ENCODE assay signal across 26 cellular contexts in genomic region chr5:132657676-132658382, GRCh38. TPM values are rescaled to one million over a fixed set of nuclear protein-coding genes. Genes with fewer than 3 reads are reported as not detected.
DNase-seq lines count a peak whose midpoint lies in the region; ATAC-seq and TF ChIP-seq lines count a peak whose summit lies in the region.
"Had no signal": no experiment of that assay in that cellular context is flagged by ENCODE, and none has a peak within 500 bp of the region (broad histone marks: within the 10 kb centered on the region; RNA-seq: fewer than 3 reads in every experiment).

Gene IL13 (plus strand): TSS chr5:132658173. CDS start chr5:132658187, 14 bp downstream.

- no peak within 1 kb of the TSS for H2BK12ac ChIP-seq in H9 (ENCODE audit: insufficient read length, low read depth, low read length)

- TF ChIP-seq CTCF in H9 (conservative IDR thresholded peaks at IDR 0.05) = no peak
- TF ChIP-seq CTCF in hepatocyte (IDR thresholded peaks at IDR 0.05; ENCODE audit: poor library complexity) = no peak

- no peak within 1 kb of the TSS for H2AK5ac ChIP-seq in H9 (ENCODE audit: insufficient read length, low read length)

- H3K4me3 Mint-ChIP-seq in H9 = no peak within 1 kb of the TSS; a peak in 1 of 5 replicates
- H3K4me3 Mint-ChIP-seq in T-helper 17 cell = peak within 1 kb of the TSS; percentile 70
- H3K4me3 Mint-ChIP-seq in stimulated activated effector memory CD8-positive, alpha-beta T cell treated with anti-CD3 and anti-CD28 coated beads, Interleukin-12 subunit alpha, Interleukin-12 subunit beta, amount 100 ng/mL, for 72 hours = peak within 1 kb of the TSS; percentile 69

- WGBS in H9 (ENCODE audit: extremely low coverage, insufficient read length, low lambda C conversion rate) = no CpG with 5 or more reads among the region's 12 CpGs
- WGBS in hepatocyte (ENCODE audit: low lambda C conversion rate, missing lambda C conversion rate) = 94% methylated on average over 12 of the region's 12 CpGs

- H3K27me3 ChIP-seq in H9 (ENCODE audit: insufficient read depth, low read length) = peaks cover 6% of the 10 kb centered on the region; the same call in 1 of the 2 replicates
- no peaks in the 10 kb centered on the region for H3K27me3 ChIP-seq in adipocyte (replicated peaks; ENCODE audit: control insufficient read depth, insufficient read depth, low read length)
- H3K27me3 ChIP-seq in hepatocyte = peaks cover 31% of the 10 kb centered on the region
- H3K27me3 ChIP-seq: SJSA1 had no signal

- H3K36me3 ChIP-seq in adipocyte (ENCODE audit: control insufficient read depth, insufficient read depth, low read length, severe bottlenecking) (no peaks in the 10 kb centered on the region), hepatocyte (replicated peaks; ENCODE audit: insufficient read depth, low read depth) (no peaks in the 10 kb centered on the region)
- H3K36me3 ChIP-seq: SJSA1, tibial artery had no signal

- DNase-seq in H9 (no peak), T-helper 17 cell (no peak), adipocyte (ENCODE audit: low read depth) (no peak), cerebellum (ENCODE audit: low spot score) (no peak), hepatocyte (ENCODE audit: low spot score) (no peak), NCI-H146 treated with DMSO at 0.1 percent for 48 hours (lab: John Stamatoyannopoulos, UW; ENCODE audit: unreplicated experiment) (no peak)
- DNase-seq in stimulated activated effector memory CD8-positive, alpha-beta T cell treated with anti-CD3 and anti-CD28 coated beads, Interleukin-12 subunit alpha, Interleukin-12 subunit beta, amount 100 ng/mL, for 72 hours (ENCODE audit: low spot score in 2 of 2) = no peak
- DNase-seq: foreskin fibroblast; Kasumi-1; kidney; NCI-H1105 treated with DMSO at 0.1 percent for 48 hours; NCI-H526 treated with DMSO at 0.1 percent for 48 hours; nephron progenitor cell; stimulated activated CD4-positive, alpha-beta T cell treated with anti-CD3 and anti-CD28 coated beads, Interleukin-4, amount 100 ng/mL, for 4 hours; tibial artery had no signal

- no peak for ATAC-seq in T-helper 17 cell
- ATAC-seq in stimulated activated effector memory CD8-positive, alpha-beta T cell treated with anti-CD3 and anti-CD28 coated beads, Interleukin-12 subunit alpha, Interleukin-12 subunit beta, amount 100 ng/mL, for 72 hours = peak; percentile 24
- ATAC-seq in HG03520 (IDR thresholded peaks at IDR 0.05; ENCODE audit: unreplicated experiment) = no peak
- ATAC-seq: GM12878 had no signal

- H3K27ac ChIP-seq in H9 (ENCODE audit: insufficient read length, low read depth, low read length) (no peak within 1 kb of the TSS), hepatocyte (no peak within 1 kb of the TSS)
- H3K27ac ChIP-seq: SJSA1, tibial artery had no signal

- H3K27ac Mint-ChIP-seq in H9 (no peak within 1 kb of the TSS; a peak in 1 of 7 replicates), T-helper 17 cell (no peak within 1 kb of the TSS)
- peak within 1 kb of the TSS; percentile 89 for H3K27ac Mint-ChIP-seq in stimulated activated effector memory CD8-positive, alpha-beta T cell treated with anti-CD3 and anti-CD28 coated beads, Interleukin-12 subunit alpha, Interleukin-12 subunit beta, amount 100 ng/mL, for 72 hours
- H3K27ac Mint-ChIP-seq: B cell, nephron progenitor cell had no signal

- no peak within 1 kb of the TSS for H3K4ac ChIP-seq in H9 (ENCODE audit: low read depth, low read length)

- H3T11ph ChIP-seq in H9 (ENCODE audit: low read length) = no peak within 1 kb of the TSS

- H3K36me3 Mint-ChIP-seq in H9 (ENCODE audit: insufficient read depth in 1 of 3, low read depth in 3 of 3) (no peaks in the 10 kb centered on the region), T-helper 17 cell (ENCODE audit: low read depth) (peaks cover 3% of the 10 kb centered on the region)
- peaks cover 19% of the 10 kb centered on the region for H3K36me3 Mint-ChIP-seq in stimulated activated effector memory CD8-positive, alpha-beta T cell treated with anti-CD3 and anti-CD28 coated beads, Interleukin-12 subunit alpha, Interleukin-12 subunit beta, amount 100 ng/mL, for 72 hours

- H3K9me3 ChIP-seq in H9 (ENCODE audit: control insufficient read depth, low read depth, low read length) = no peaks in the 10 kb centered on the region
- no peaks in the 10 kb centered on the region for H3K9me3 ChIP-seq in T-helper 17 cell (ENCODE audit: control insufficient read depth, low read length, poor library complexity, severe bottlenecking)
- no peaks in the 10 kb centered on the region for H3K9me3 ChIP-seq in adipocyte (ENCODE audit: control insufficient read depth, low read length)
- H3K9me3 ChIP-seq in hepatocyte (ENCODE audit: low read depth) = no peaks in the 10 kb centered on the region
- H3K9me3 ChIP-seq: tibial artery had no signal

- H3K4me1 ChIP-seq in H9 (ENCODE audit: insufficient read depth, low read length) (no peaks in the 10 kb centered on the region), adipocyte (ENCODE audit: control insufficient read depth, insufficient read depth, low read length) (peaks cover 27% of the 10 kb centered on the region), hepatocyte (ENCODE audit: insufficient read depth) (peaks cover under 1% of the 10 kb centered on the region)

- H2BK20ac ChIP-seq in H9 (ENCODE audit: low read depth, low read length, poor library complexity, severe bottlenecking) = no peak within 1 kb of the TSS

- peaks cover 0 to 12% of the 10 kb centered on the region in 2 experiments; a peak in 3 of 5 replicates for H3K9me3 Mint-ChIP-seq in H9
- H3K9me3 Mint-ChIP-seq in stimulated activated effector memory CD8-positive, alpha-beta T cell treated with anti-CD3 and anti-CD28 coated beads, Interleukin-12 subunit alpha, Interleukin-12 subunit beta, amount 100 ng/mL, for 72 hours = no peaks in the 10 kb centered on the region

- no peaks in the 10 kb centered on the region for H3K23me2 ChIP-seq in H9 (ENCODE audit: insufficient read length, low read depth, low read length, poor library complexity, severe bottlenecking)

- H3K27me3 Mint-ChIP-seq in H9 (ENCODE audit: low read depth) = peaks cover 52% of the 10 kb centered on the region
- H3K27me3 Mint-ChIP-seq in T-helper 17 cell = peaks cover 47% of the 10 kb centered on the region

- H3K79me1 ChIP-seq in H9 (ENCODE audit: insufficient read depth, low read depth, low read length, poor library complexity, severe bottlenecking) = no peaks in the 10 kb centered on the region

- H4K20me1 ChIP-seq in H9 (ENCODE audit: control insufficient read depth, insufficient read depth, insufficient read length) (no peaks in the 10 kb centered on the region), hepatocyte (ENCODE audit: insufficient read depth, poor library complexity, severe bottlenecking) (no peaks in the 10 kb centered on the region)

- H3K9ac ChIP-seq in H9 (ENCODE audit: extremely low read depth, insufficient read length, low read length) (no peak within 1 kb of the TSS), adipocyte (ENCODE audit: low read length) (peak within 1 kb of the TSS; percentile 56)

- no peak within 1 kb of the TSS for H4K5ac ChIP-seq in H9 (ENCODE audit: insufficient read length, low read depth, low read length)

- no peak within 1 kb of the TSS for H3K18ac ChIP-seq in H9 (ENCODE audit: insufficient read length, low read depth, low read length)

- H3K56ac ChIP-seq in H9 (ENCODE audit: insufficient read length, low read depth, low read length) = no peak within 1 kb of the TSS

- no peak within 1 kb of the TSS for H4K91ac ChIP-seq in H9 (ENCODE audit: insufficient read length, low read depth, low read length)

- H3K4me1 Mint-ChIP-seq in H9 (peaks cover 7 to 15% of the 10 kb centered on the region in 2 experiments), T-helper 17 cell (peaks cover 10% of the 10 kb centered on the region)
- peaks cover 57% of the 10 kb centered on the region for H3K4me1 Mint-ChIP-seq in stimulated activated effector memory CD8-positive, alpha-beta T cell treated with anti-CD3 and anti-CD28 coated beads, Interleukin-12 subunit alpha, Interleukin-12 subunit beta, amount 100 ng/mL, for 72 hours

- H3K4me2 ChIP-seq in H9 (ENCODE audit: insufficient read depth, insufficient read length, low read length) (no peak within 1 kb of the TSS), hepatocyte (no peak within 1 kb of the TSS)

- H3K4me3 ChIP-seq in adipocyte (ENCODE audit: low read length) = peak within 1 kb of the TSS; percentile 17
- H3K4me3 ChIP-seq in hepatocyte = no peak within 1 kb of the TSS

- H2BK120ac ChIP-seq in H9 (ENCODE audit: low read depth, low read length, poor library complexity, severe bottlenecking) = no peak within 1 kb of the TSS

- H2BK15ac ChIP-seq in H9 (ENCODE audit: low read depth, low read length) = no peak within 1 kb of the TSS

- H2BK5ac ChIP-seq in H9 (ENCODE audit: insufficient read length, low read length) = no peak within 1 kb of the TSS

- no peak within 1 kb of the TSS for H4K8ac ChIP-seq in H9 (replicated peaks; ENCODE audit: insufficient read length, low read depth, low read length)

- H3K23ac ChIP-seq in H9 (ENCODE audit: insufficient read length, low read depth, low read length) = no peak within 1 kb of the TSS

- peak within 1 kb of the TSS; percentile 12; the same call in 1 of the 2 replicates for H3K14ac ChIP-seq in H9 (ENCODE audit: insufficient read depth, low read length)

- H2AFZ ChIP-seq in H9 (ENCODE audit: low read length) (no peak within 1 kb of the TSS), hepatocyte (no peak within 1 kb of the TSS)

- H3K79me2 ChIP-seq in H9 (ENCODE audit: insufficient read depth, low read length) = no peaks in the 10 kb centered on the region
- no peaks in the 10 kb centered on the region for H3K79me2 ChIP-seq in hepatocyte

- no peaks in the 10 kb centered on the region for H3K9me2 ChIP-seq in hepatocyte (replicated peaks; ENCODE audit: insufficient read depth)

RNA-seq across cellular contexts. Expression of gene IL13, which starts in this region (rescaled TPM):
- total RNA-seq in H9 (2021) (not detected in 2 replicates), T-helper 17 cell (under 1 TPM in 1 of 2 donors, not detected in 1; 0.20 TPM), cerebellum (not detected), hepatocyte (not detected in 2 replicates)
- not detected in 2 replicates for polyA plus RNA-seq in hepatocyte
- total RNA-seq: astrocyte, endothelial cell of umbilical vein, G401, HT-29, kidney, OCI-LY7, pulmonary artery endothelial cell, SJSA1 had no signal
- polyA plus RNA-seq: smooth muscle cell had no signal

Comparison
In these comparisons a context has a peak if more than half of its experiments do, and no peak if none do; other contexts are left out.
1. H3K4me3 Mint-ChIP-seq: peak in T-helper 17 cell (single experiment) and stimulated activated effector memory CD8-positive, alpha-beta T cell treated with anti-CD3 and anti-CD28 coated beads, Interleukin-12 subunit alpha, Interleukin-12 subunit beta, amount 100 ng/mL, for 72 hours (single experiment); none in H9 (0 of 2).